Comparison of ENCODE assay signal across 8 cellular contexts in genomic region chr5:43065384-43066230, GRCh38. TPM values are rescaled to one million over a fixed set of nuclear protein-coding genes. Genes with fewer than 3 reads are reported as not detected.
DNase-seq lines count a peak whose midpoint lies in the region; ATAC-seq and TF ChIP-seq lines count a peak whose summit lies in the region.

No MANE protein-coding gene starts in this region.

- no peak for TF ChIP-seq POLR2A in tibial nerve (IDR thresholded peaks at IDR 0.05)

- no peak overlapping the region for H2BK12ac ChIP-seq in neuronal stem cell (ENCODE audit: low read length)

- POLR2A ChIA-PET in OCI-LY7 (lab: Charles Lee), result interaction anchor here (0.6 to 3.4 kb wide), 11 partner anchors 12 to 424 kb away, joined by 3 to 22 read pairs (median 4); partner anchors contain the start of gene ZNF131

- H3K4me1 ChIP-seq in OCI-LY7 (ENCODE audit: insufficient read depth, low read length, poor library complexity, severe bottlenecking) (peaks cover 29% of the 10 kb centered on the region), foreskin keratinocyte (no peaks in the 10 kb centered on the region), neuronal stem cell (ENCODE audit: control insufficient read depth in 2 of 2, insufficient read depth in 1 of 2, low read depth in 1 of 2, low read length in 2 of 2) (peaks cover 5 to 8% of the 10 kb centered on the region in 2 donors), tibial nerve (peaks cover 0 to 53% (median 24%) of the 10 kb centered on the region in 4 donors)

- H3K79me2 ChIP-seq in OCI-LY7 (ENCODE audit: insufficient read depth, low read depth, low read length), result peaks cover 37% of the 10 kb centered on the region

- no peaks in the 10 kb centered on the region for H4K20me1 ChIP-seq in OCI-LY7 (ENCODE audit: insufficient read depth, low read length)

- H2BK5ac ChIP-seq in neuronal stem cell (ENCODE audit: low read length), result peak overlapping the region; percentile 7

- H3K36me3 ChIP-seq in OCI-LY7 (ENCODE audit: insufficient read depth, low read length), result peaks cover 19% of the 10 kb centered on the region
- peaks cover 0 to 21% of the 10 kb centered on the region in 2 donors for H3K36me3 ChIP-seq in neuronal stem cell (replicated peaks in 1 of 2; ENCODE audit: control insufficient read depth in 2 of 2, insufficient read depth in 2 of 2, low read length in 2 of 2)
- H3K36me3 ChIP-seq in tibial nerve, result peaks cover 0 to 6% (median 0%) of the 10 kb centered on the region in 3 donors

- H3K27me3 ChIP-seq in foreskin keratinocyte, result no peaks in the 10 kb centered on the region
- peaks cover 0 to 1% (median 0%) of the 10 kb centered on the region in 3 experiments for H3K27me3 ChIP-seq in neuronal stem cell (ENCODE audit: control insufficient read depth in 3 of 3, insufficient read depth in 3 of 3, low read depth in 1 of 3, low read length in 3 of 3)
- H3K27me3 ChIP-seq in tibial nerve, result no peaks in the 10 kb centered on the region

- H3K27ac ChIP-seq in OCI-LY7 (ENCODE audit: low read depth, low read length, poor library complexity, severe bottlenecking) (peak overlapping the region; percentile 92), foreskin keratinocyte (peak overlapping the region; percentile 86), neuronal stem cell (replicated peaks; ENCODE audit: low read length) (peak overlapping the region; percentile 83), tibial nerve (peak overlapping the region; percentile 98 to 99 (median 99))

- peak in 1 of 2 donors; percentile 29 for TF ChIP-seq EP300 in tibial nerve (IDR thresholded peaks at IDR 0.05)

- H2AFZ ChIP-seq in OCI-LY7 (ENCODE audit: low read length) (peak overlapping the region; percentile 84; the same call in 1 of the 2 replicates), neuronal stem cell (ENCODE audit: low read length) (peak overlapping the region; percentile 82)

- CTCF ChIA-PET in OCI-LY7 (lab: Charles Lee; ENCODE audit: unreplicated experiment), result interaction anchor here (0.6 kb wide), 1 partner anchor 58 kb away, joined by 3 read pairs; no protein-coding TSS in a partner anchor

- H3K4me3 ChIP-seq in OCI-LY7 (ENCODE audit: low read depth, low read length, poor library complexity, severe bottlenecking), result peak overlapping the region; percentile 85
- peak overlapping the region; percentile 87 to 93 for H3K4me3 ChIP-seq in neuronal stem cell (ENCODE audit: low read length in 2 of 2)
- peak overlapping the region; percentile 50 to 83 (median 75) for H3K4me3 ChIP-seq in tibial nerve

- H3K4ac ChIP-seq in neuronal stem cell (ENCODE audit: low read length), result no peak overlapping the region

- no peak for TF ChIP-seq CTCF in OCI-LY7 (conservative IDR thresholded peaks at IDR 0.05; ENCODE audit: low read length)
- no peak for TF ChIP-seq CTCF in foreskin keratinocyte (conservative IDR thresholded peaks at IDR 0.05)
- TF ChIP-seq CTCF in tibial nerve (IDR thresholded peaks at IDR 0.05), result no peak

- H3K9ac ChIP-seq in neuronal stem cell (ENCODE audit: low read depth, low read length, poor library complexity), result peak overlapping the region; percentile 86

- no peaks in the 10 kb centered on the region for H3K9me3 ChIP-seq in OCI-LY7 (ENCODE audit: low read length)
- peaks cover 0 to 2% of the 10 kb centered on the region in 2 donors for H3K9me3 ChIP-seq in neuronal stem cell (replicated peaks in 1 of 2; ENCODE audit: control insufficient read depth in 2 of 2, insufficient read depth in 1 of 2, low read depth in 1 of 2, low read length in 2 of 2)
- no peaks in the 10 kb centered on the region for H3K9me3 ChIP-seq in tibial nerve

- no peak overlapping the region for H3K23ac ChIP-seq in neuronal stem cell (ENCODE audit: low read depth, low read length, poor library complexity)

- no CpG with 5 or more reads among the region's 36 CpGs for WGBS in neuronal stem cell (ENCODE audit: extremely low coverage in 2 of 2, insufficient read length in 2 of 2, insufficient replicate concordance in 1 of 2), 2 donors
- 1 to 2% methylated on average over 36 of the region's 36 CpGs for WGBS in tibial nerve, 2 donors

- H2AK5ac ChIP-seq in neuronal stem cell (ENCODE audit: low read depth, low read length), result no peak overlapping the region

- peak overlapping the region; percentile 86 for H3K18ac ChIP-seq in neuronal stem cell (ENCODE audit: low read length)

- BruUV-seq in OCI-LY7 (replicated peaks; lab: Mats Ljungman, UMichigan), result TSS peak; percentile 74

- no peak overlapping the region for H4K8ac ChIP-seq in neuronal stem cell (ENCODE audit: low read depth, low read length)

- peak; percentile 73 for DNase-seq in OCI-LY7 (ENCODE audit: low spot score)
- peak; percentile 52 for DNase-seq in activated effector memory CD4-positive, alpha-beta T cell treated with Interleukin-2 at 50 U/mL for 16 hours
- DNase-seq in foreskin keratinocyte, result peak; percentile 38 to 67
- peak; percentile 20 for DNase-seq in neuronal stem cell (ENCODE audit: low spot score)
- DNase-seq in tibial nerve (ENCODE audit: low spot score in 2 of 2), result peak in 1 of 2 donors; percentile 41
- no peak for DNase-seq in HuH-7 (ENCODE audit: low spot score)

- peaks cover 3% of the 10 kb centered on the region for H3K79me1 ChIP-seq in neuronal stem cell (ENCODE audit: low read depth, low read length)

- H2BK120ac ChIP-seq in neuronal stem cell (ENCODE audit: low read depth, low read length), result no peak overlapping the region

- ATAC-seq in GM18498 (IDR thresholded peaks at IDR 0.05; ENCODE audit: unreplicated experiment), result peak; percentile 10
- peak; percentile 7 for ATAC-seq in HG03039 (IDR thresholded peaks at IDR 0.05; ENCODE audit: unreplicated experiment)
- peak; percentile 32 for ATAC-seq in foreskin keratinocyte

- H3K9me2 ChIP-seq in OCI-LY7 (ENCODE audit: insufficient read depth, low read length), result no peaks in the 10 kb centered on the region

- intact Hi-C loops in OCI-LY7 (cut with micrococcal nuclease; ENCODE audit: unreplicated experiment), result loop anchor here (1.0 to 5.0 kb wide), 8 partner anchors 25 to 417 kb away; partner anchors contain the start of genes ANXA2R, HMGCS1 and TMEM267

- H2BK15ac ChIP-seq in neuronal stem cell (ENCODE audit: low read length), result peak overlapping the region; percentile 84

- H3K4me2 ChIP-seq in OCI-LY7 (ENCODE audit: low read length) (peak overlapping the region; percentile 91), neuronal stem cell (ENCODE audit: insufficient read depth, low read length, poor library complexity, severe bottlenecking) (peak overlapping the region; percentile 75)

- H3K14ac ChIP-seq in neuronal stem cell (ENCODE audit: low read length), result no peak overlapping the region

- H4K91ac ChIP-seq in neuronal stem cell (ENCODE audit: low read depth, low read length, poor library complexity), result no peak overlapping the region

RNA-seq across cellular contexts. Expression of gene ANXA2R, which starts 25.5 kb away (rescaled TPM):
- 13.5 and 15.4 TPM in 2 replicates for total RNA-seq in OCI-LY7 (2014; rRNA removed; shearing (Covaris generic))
- total RNA-seq in OCI-LY7 (2022) (11.4 and 15.1 TPM in 2 replicates), foreskin keratinocyte (0.49 and 0.71 TPM in 2 replicates), tibial nerve (1 to 10 TPM; 5.4 to 9.0 (median 8.1) TPM)
- polyA plus RNA-seq in foreskin keratinocyte, result 0.48 and 0.68 TPM in 2 replicates
- 0.07 TPM for polyA plus RNA-seq in neuronal stem cell (2013, experiment 1 of 2)
- 0.07 TPM for polyA plus RNA-seq in neuronal stem cell (2013, experiment 2 of 2)

RNA-seq across cellular contexts. Expression of gene ZNF131, which starts 55.1 kb away (rescaled TPM):
- 59.0 and 61.0 TPM in 2 replicates for total RNA-seq in OCI-LY7 (2014; rRNA removed; shearing (Covaris generic))
- total RNA-seq in OCI-LY7 (2022) (59.4 and 62.9 TPM in 2 replicates), foreskin keratinocyte (26.6 and 27.8 TPM in 2 replicates), tibial nerve (10 to 100 TPM; 31.6 to 43.5 (median 33.3) TPM)
- 13.1 and 14.9 TPM in 2 replicates for polyA plus RNA-seq in foreskin keratinocyte
- polyA plus RNA-seq in neuronal stem cell (2013, experiment 1 of 2), result 45.8 TPM
- 47.8 TPM for polyA plus RNA-seq in neuronal stem cell (2013, experiment 2 of 2)
